12 cellular contexts compared by ENCODE assay signal in genomic region chr10:123926401-123927264, GRCh38. TPM values are rescaled to one million over a fixed set of nuclear protein-coding genes. Genes with fewer than 3 reads are reported as not detected.
A peak's percentile ranks its signal among the peaks of the same experiment; 100 is the strongest.
DNase-seq lines count a peak whose midpoint lies in the region; ATAC-seq and TF ChIP-seq lines count a peak whose summit lies in the region.
"Had no signal": no experiment of that assay in that cellular context is flagged by ENCODE, and none has a peak within 500 bp of the region (broad histone marks: within the 10 kb centered on the region; RNA-seq: fewer than 3 reads in every experiment).

No MANE protein-coding gene starts in this region.

- H3K9me3 ChIP-seq in mucosa of descending colon: peaks cover 7% of the 10 kb centered on the region
- H3K9me3 ChIP-seq: SJSA1, testis had no signal

- H3K4me1 ChIP-seq in mucosa of descending colon (ENCODE audit: low read depth): no peaks in the 10 kb centered on the region
- H3K4me1 ChIP-seq: SJSA1, testis had no signal

- no peak overlapping the region for H3K4me3 ChIP-seq in AG10803 (ENCODE audit: low read length)
- no peak overlapping the region for H3K4me3 ChIP-seq in mucosa of descending colon
- H3K4me3 ChIP-seq: SJSA1, testis had no signal

- ATAC-seq in HG03460 (IDR thresholded peaks at IDR 0.05; ENCODE audit: unreplicated experiment): peak; percentile 82
- ATAC-seq in esophagus mucosa: peak; percentile 62
- no peak for ATAC-seq in mucosa of descending colon
- ATAC-seq in GM21786 (IDR thresholded peaks at IDR 0.05; ENCODE audit: unreplicated experiment): no peak

- intact Hi-C loops in mucosa of descending colon (cut with DNase I, micrococcal nuclease): no loop called here

- DNase-seq in AG10803 (ENCODE audit: low read depth) (peak; percentile 64), GM10266 (ENCODE audit: extremely low spot score) (peak; percentile 52), mucosa of descending colon (no peak), DMS 273 (lab: John Stamatoyannopoulos, UW; ENCODE audit: unreplicated experiment) (no peak), LoVo (ENCODE audit: low spot score) (no peak)
- DNase-seq: NCI-H2029, nephron progenitor cell, testis had no signal

- no peaks in the 10 kb centered on the region for H3K36me3 ChIP-seq in mucosa of descending colon (ENCODE audit: low read depth)
- H3K36me3 ChIP-seq: SJSA1 had no signal

- no peak for TF ChIP-seq CTCF in AG10803 (conservative IDR thresholded peaks at IDR 0.05; ENCODE audit: low read length)
- TF ChIP-seq CTCF in GM10266 (IDR thresholded peaks at IDR 0.05; ENCODE audit: control insufficient read depth, insufficient read depth, low read depth, missing control alignments): no peak
- TF ChIP-seq CTCF in mucosa of descending colon (IDR thresholded peaks at IDR 0.05): no peak

RNA-seq across cellular contexts. Expression of gene CPXM2, which starts 35.0 kb away (rescaled TPM):
- total RNA-seq in esophagus mucosa (3.3 TPM), mucosa of descending colon (10 to 100 TPM in 1 of 3 donors, 1 to 10 TPM in 2; 3.1 to 56.1 (median 7.7) TPM)
- total RNA-seq: SJSA1 had no signal

Comparison
In these comparisons a context has a peak if more than half of its experiments do, and no peak if none do; other contexts are left out.
1. DNase-seq: peak in AG10803 (single experiment) and GM10266 (single experiment); none in mucosa of descending colon (0 of 3), DMS 273 (single experiment) and LoVo (single experiment).
2. ATAC-seq: peak in HG03460 (single experiment) and esophagus mucosa (single experiment); none in mucosa of descending colon (single experiment) and GM21786 (single experiment).